In the genomic region with DNA sequence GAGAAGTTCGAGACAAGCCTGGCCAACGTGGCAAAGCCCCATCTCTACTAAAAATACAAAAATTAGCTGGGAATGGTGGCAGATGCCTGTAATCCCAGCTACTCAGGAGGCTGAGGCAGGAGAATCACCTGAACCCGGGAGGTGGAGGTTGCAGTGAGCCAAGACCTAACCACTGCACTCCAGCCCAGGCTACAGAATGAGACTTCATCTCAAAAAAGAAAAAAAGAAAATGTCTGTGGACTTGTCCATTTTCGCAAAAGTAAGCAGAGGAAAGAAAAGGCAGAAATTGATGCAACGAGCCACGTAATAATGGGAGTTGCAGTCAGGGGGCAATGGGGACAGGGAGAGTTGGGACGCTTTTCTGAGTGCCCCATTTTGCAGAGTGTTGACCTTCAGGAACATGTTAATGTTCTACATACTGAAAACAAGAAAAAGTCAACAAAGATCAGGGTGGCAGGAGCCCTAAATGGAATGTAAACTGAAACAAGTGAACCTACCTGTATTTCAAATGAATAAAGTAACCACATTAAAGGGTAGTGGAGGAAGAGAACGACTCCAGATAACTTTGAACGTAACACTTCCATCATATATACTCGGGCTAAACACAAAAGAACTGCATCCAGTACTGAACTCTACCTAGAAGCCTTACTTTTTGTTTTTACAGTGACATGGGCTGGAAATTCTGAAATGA, we compare ENCODE assay signal across 1 cellular context.
TF ChIP-seq lines count a peak whose summit lies in the region.

No MANE protein-coding gene starts in this region.

TF ChIP-seq in SK-N-SH treated with all-trans-retinoic acid at 6 μM for 48 hours, 23 proteins besides CTCF, POLR2A, EP300 and RAD21 (continued from another document):
- TF ChIP-seq, protein P1, sequence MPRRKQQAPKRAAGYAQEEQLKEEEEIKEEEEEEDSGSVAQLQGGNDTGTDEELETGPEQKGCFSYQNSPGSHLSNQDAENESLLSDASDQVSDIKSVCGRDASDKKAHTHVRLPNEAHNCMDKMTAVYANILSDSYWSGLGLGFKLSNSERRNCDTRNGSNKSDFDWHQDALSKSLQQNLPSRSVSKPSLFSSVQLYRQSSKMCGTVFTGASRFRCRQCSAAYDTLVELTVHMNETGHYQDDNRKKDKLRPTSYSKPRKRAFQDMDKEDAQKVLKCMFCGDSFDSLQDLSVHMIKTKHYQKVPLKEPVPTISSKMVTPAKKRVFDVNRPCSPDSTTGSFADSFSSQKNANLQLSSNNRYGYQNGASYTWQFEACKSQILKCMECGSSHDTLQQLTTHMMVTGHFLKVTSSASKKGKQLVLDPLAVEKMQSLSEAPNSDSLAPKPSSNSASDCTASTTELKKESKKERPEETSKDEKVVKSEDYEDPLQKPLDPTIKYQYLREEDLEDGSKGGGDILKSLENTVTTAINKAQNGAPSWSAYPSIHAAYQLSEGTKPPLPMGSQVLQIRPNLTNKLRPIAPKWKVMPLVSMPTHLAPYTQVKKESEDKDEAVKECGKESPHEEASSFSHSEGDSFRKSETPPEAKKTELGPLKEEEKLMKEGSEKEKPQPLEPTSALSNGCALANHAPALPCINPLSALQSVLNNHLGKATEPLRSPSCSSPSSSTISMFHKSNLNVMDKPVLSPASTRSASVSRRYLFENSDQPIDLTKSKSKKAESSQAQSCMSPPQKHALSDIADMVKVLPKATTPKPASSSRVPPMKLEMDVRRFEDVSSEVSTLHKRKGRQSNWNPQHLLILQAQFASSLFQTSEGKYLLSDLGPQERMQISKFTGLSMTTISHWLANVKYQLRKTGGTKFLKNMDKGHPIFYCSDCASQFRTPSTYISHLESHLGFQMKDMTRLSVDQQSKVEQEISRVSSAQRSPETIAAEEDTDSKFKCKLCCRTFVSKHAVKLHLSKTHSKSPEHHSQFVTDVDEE (CRISPR knock-in tag; IDR thresholded peaks at IDR 0.05) = no peak
- TF ChIP-seq ISL1 (CRISPR knock-in tag; IDR thresholded peaks at IDR 0.05) (no peak), GLIS3 (CRISPR knock-in tag; IDR thresholded peaks at IDR 0.05) (no peak), PPARA (CRISPR knock-in tag; IDR thresholded peaks at IDR 0.05; ENCODE audit: borderline replicate concordance) (no peak), ZFP30 (CRISPR knock-in tag; IDR thresholded peaks at IDR 0.05) (no peak), BACH2 (CRISPR knock-in tag; IDR thresholded peaks at IDR 0.05; ENCODE audit: borderline replicate concordance) (no peak)
- TF ChIP-seq, protein P2, sequence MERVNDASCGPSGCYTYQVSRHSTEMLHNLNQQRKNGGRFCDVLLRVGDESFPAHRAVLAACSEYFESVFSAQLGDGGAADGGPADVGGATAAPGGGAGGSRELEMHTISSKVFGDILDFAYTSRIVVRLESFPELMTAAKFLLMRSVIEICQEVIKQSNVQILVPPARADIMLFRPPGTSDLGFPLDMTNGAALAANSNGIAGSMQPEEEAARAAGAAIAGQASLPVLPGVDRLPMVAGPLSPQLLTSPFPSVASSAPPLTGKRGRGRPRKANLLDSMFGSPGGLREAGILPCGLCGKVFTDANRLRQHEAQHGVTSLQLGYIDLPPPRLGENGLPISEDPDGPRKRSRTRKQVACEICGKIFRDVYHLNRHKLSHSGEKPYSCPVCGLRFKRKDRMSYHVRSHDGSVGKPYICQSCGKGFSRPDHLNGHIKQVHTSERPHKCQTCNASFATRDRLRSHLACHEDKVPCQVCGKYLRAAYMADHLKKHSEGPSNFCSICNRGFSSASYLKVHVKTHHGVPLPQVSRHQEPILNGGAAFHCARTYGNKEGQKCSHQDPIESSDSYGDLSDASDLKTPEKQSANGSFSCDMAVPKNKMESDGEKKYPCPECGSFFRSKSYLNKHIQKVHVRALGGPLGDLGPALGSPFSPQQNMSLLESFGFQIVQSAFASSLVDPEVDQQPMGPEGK (CRISPR knock-in tag; IDR thresholded peaks at IDR 0.05; ENCODE audit: borderline replicate concordance) = no peak
